Comparison of ENCODE assay signal across 1 cellular context in genomic region chr10:133258066-133258817, GRCh38.
TF ChIP-seq lines count a peak whose summit lies in the region.

No MANE protein-coding gene starts in this region.

TF ChIP-seq in GM23338, 12 proteins besides CTCF, POLR2A, EP300 and RAD21 (continued from another document):
- TF ChIP-seq JUNB (IDR thresholded peaks at IDR 0.05; ENCODE audit: unreplicated experiment), result no peak
- no peak for TF ChIP-seq EZH2 (IDR thresholded peaks at IDR 0.05; ENCODE audit: low read depth, unreplicated experiment)
- TF ChIP-seq ZNF331 (CRISPR knock-in tag; IDR thresholded peaks at IDR 0.05; ENCODE audit: low read depth), result no peak
- TF ChIP-seq EZH2phosphoT487 (IDR thresholded peaks at IDR 0.05; ENCODE audit: unreplicated experiment), result no peak
- TF ChIP-seq POLR2AphosphoS5 (IDR thresholded peaks at IDR 0.05; ENCODE audit: low read depth), result no peak
- TF ChIP-seq ZNF114 (CRISPR knock-in tag; IDR thresholded peaks at IDR 0.05), result no peak
- no peak for TF ChIP-seq REST (IDR thresholded peaks at IDR 0.05; ENCODE audit: unreplicated experiment)
